In the genomic region with DNA sequence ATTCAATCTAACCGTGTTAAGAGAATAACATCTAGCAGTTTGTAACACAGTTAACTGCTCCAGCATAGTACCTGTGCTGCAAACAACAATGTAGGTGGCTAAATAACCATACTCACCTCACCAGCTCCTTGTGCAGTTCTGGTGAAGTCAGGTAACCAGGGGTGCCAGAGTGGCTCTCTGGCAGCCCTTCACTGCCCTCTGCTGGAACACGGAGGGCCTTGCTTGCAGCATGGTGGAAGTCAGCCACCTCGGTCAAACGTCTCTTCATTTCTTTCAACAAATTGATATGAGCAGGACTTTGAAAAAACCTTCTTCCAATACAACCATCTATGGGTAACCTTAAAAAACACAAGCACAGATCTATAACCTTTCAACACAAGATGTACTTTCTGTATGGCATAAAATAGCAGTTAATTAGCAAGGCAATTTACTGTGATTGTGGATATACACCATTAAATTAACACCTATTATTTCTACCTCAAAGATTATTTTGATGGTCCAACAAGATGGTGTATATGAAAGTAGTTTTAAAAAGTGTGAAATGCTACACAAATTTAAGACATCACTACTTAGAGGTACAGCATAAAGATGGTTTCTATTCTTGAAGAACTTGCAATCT, we compare ENCODE assay signal across 8 cellular contexts. TPM values are rescaled to one million over a fixed set of nuclear protein-coding genes. Genes with fewer than 3 reads are reported as not detected.
A peak's percentile ranks its signal among the peaks of the same experiment; 100 is the strongest.
DNase-seq lines count a peak whose midpoint lies in the region; ATAC-seq and TF ChIP-seq lines count a peak whose summit lies in the region.

No MANE protein-coding gene starts in this region.

- intact Hi-C loops in activated CD8-positive, alpha-beta T cell treated with anti-CD3 and anti-CD28 coated beads for 36 hours (cut with micrococcal nuclease): no loop called here

- H2AFZ ChIP-seq in neural cell (ENCODE audit: low read depth, low read length): no peak overlapping the region

- no peaks in the 10 kb centered on the region for H3F3A ChIP-seq in neural cell (ENCODE audit: insufficient read depth, low read length, poor library complexity, severe bottlenecking)

- peak; percentile 63 for ATAC-seq in HG02588 (IDR thresholded peaks at IDR 0.05; ENCODE audit: unreplicated experiment)
- ATAC-seq in activated CD8-positive, alpha-beta T cell treated with anti-CD3 and anti-CD28 coated beads for 36 hours: peak; percentile 94
- ATAC-seq in stimulated activated naive CD8-positive, alpha-beta T cell treated with anti-CD3 and anti-CD28 coated beads, Interleukin-15, amount 100 ng/mL, for 72 hours: peak; percentile 90

- no peaks in the 10 kb centered on the region for H3K4me1 ChIP-seq in endodermal cell (ENCODE audit: control insufficient read depth, insufficient read depth, low read length)

- H3K4me1 Mint-ChIP-seq in activated CD8-positive, alpha-beta T cell treated with anti-CD3 and anti-CD28 coated beads for 36 hours (ENCODE audit: low read depth): no peaks in the 10 kb centered on the region
- H3K4me1 Mint-ChIP-seq in endodermal cell: no peaks in the 10 kb centered on the region
- no peaks in the 10 kb centered on the region for H3K4me1 Mint-ChIP-seq in stimulated activated naive CD8-positive, alpha-beta T cell treated with anti-CD3 and anti-CD28 coated beads, Interleukin-15, amount 100 ng/mL, for 72 hours

- peak; percentile 71 for TF ChIP-seq RAD21 in neural cell (conservative IDR thresholded peaks at IDR 0.05)

- H3K36me3 ChIP-seq in endodermal cell (ENCODE audit: control insufficient read depth, insufficient read depth, low read length) (peaks cover 53% of the 10 kb centered on the region), neural cell (ENCODE audit: insufficient read depth, low read length) (no peaks in the 10 kb centered on the region)

- TF ChIP-seq EP300 in neural cell (conservative IDR thresholded peaks at IDR 0.05; ENCODE audit: poor library complexity, severe bottlenecking): no peak

- H3K27me3 Mint-ChIP-seq in activated CD8-positive, alpha-beta T cell treated with anti-CD3 and anti-CD28 coated beads for 36 hours: no peaks in the 10 kb centered on the region
- no peaks in the 10 kb centered on the region for H3K27me3 Mint-ChIP-seq in endodermal cell (ENCODE audit: insufficient read depth)
- no peaks in the 10 kb centered on the region for H3K27me3 Mint-ChIP-seq in stimulated activated naive CD8-positive, alpha-beta T cell treated with anti-CD3 and anti-CD28 coated beads, Interleukin-15, amount 100 ng/mL, for 72 hours

- no peaks in the 10 kb centered on the region for H3K79me2 ChIP-seq in neural cell (replicated peaks; ENCODE audit: insufficient read depth, low read length)

- H3K4me3 ChIP-seq in endodermal cell (ENCODE audit: low read length) (no peak overlapping the region), neural cell (ENCODE audit: low read length) (no peak overlapping the region)

- no peak overlapping the region for H3K27ac ChIP-seq in endodermal cell (ENCODE audit: low read depth, low read length)
- no peak overlapping the region for H3K27ac ChIP-seq in neural cell (ENCODE audit: low read length)

- peaks cover 29% of the 10 kb centered on the region for H3K36me3 Mint-ChIP-seq in activated CD8-positive, alpha-beta T cell treated with anti-CD3 and anti-CD28 coated beads for 36 hours (ENCODE audit: low read depth)
- peaks cover 68% of the 10 kb centered on the region for H3K36me3 Mint-ChIP-seq in endodermal cell (ENCODE audit: low read depth)

- H3K9me3 ChIP-seq in endodermal cell (ENCODE audit: control insufficient read depth, low read length): no peaks in the 10 kb centered on the region
- no peaks in the 10 kb centered on the region for H3K9me3 ChIP-seq in neural cell (ENCODE audit: low read length)

- no peak overlapping the region for H3K4me2 ChIP-seq in neural cell (ENCODE audit: low read length)

- H3K9ac ChIP-seq in endodermal cell (ENCODE audit: extremely low read depth, low read length, poor library complexity, severe bottlenecking): no peak overlapping the region
- H3K9ac ChIP-seq in neural cell (ENCODE audit: low read length): no peak overlapping the region

- no peaks in the 10 kb centered on the region for H3K9me3 Mint-ChIP-seq in activated CD8-positive, alpha-beta T cell treated with anti-CD3 and anti-CD28 coated beads for 36 hours
- H3K9me3 Mint-ChIP-seq in endodermal cell: no peaks in the 10 kb centered on the region
- no peaks in the 10 kb centered on the region for H3K9me3 Mint-ChIP-seq in stimulated activated naive CD8-positive, alpha-beta T cell treated with anti-CD3 and anti-CD28 coated beads, Interleukin-15, amount 100 ng/mL, for 72 hours

- 57 to 71% methylated on average over 4 of the region's 4 CpGs for WGBS in endodermal cell (ENCODE audit: insufficient coverage in 1 of 2, insufficient read length in 1 of 2), 2 experiments

- H3K27me3 ChIP-seq in endodermal cell (ENCODE audit: control insufficient read depth, insufficient read depth, low read length, poor library complexity, severe bottlenecking) (no peaks in the 10 kb centered on the region), neural cell (ENCODE audit: insufficient read depth, low read depth, low read length) (no peaks in the 10 kb centered on the region)

- DNase-seq in GM04503 (ENCODE audit: low read depth) (peak; percentile 3), NCI-H2196 treated with DMSO at 0.1 percent for 48 hours (lab: John Stamatoyannopoulos, UW; ENCODE audit: unreplicated experiment) (peak; percentile 13), endodermal cell (peak; percentile 89), dedifferentiated amniotic fluid mesenchymal stem cell (ENCODE audit: extremely low spot score) (no peak)
- DNase-seq in activated CD8-positive, alpha-beta T cell treated with anti-CD3 and anti-CD28 coated beads for 36 hours: peak; percentile 73
- peak; percentile 55 to 61 for DNase-seq in stimulated activated naive CD8-positive, alpha-beta T cell treated with anti-CD3 and anti-CD28 coated beads, Interleukin-15, amount 100 ng/mL, for 72 hours

- H3K9me2 ChIP-seq in neural cell (ENCODE audit: insufficient read depth, low read length): no peaks in the 10 kb centered on the region

- no peak overlapping the region for H3K4me3 Mint-ChIP-seq in activated CD8-positive, alpha-beta T cell treated with anti-CD3 and anti-CD28 coated beads for 36 hours
- H3K4me3 Mint-ChIP-seq in endodermal cell: no peak overlapping the region
- no peak overlapping the region for H3K4me3 Mint-ChIP-seq in stimulated activated naive CD8-positive, alpha-beta T cell treated with anti-CD3 and anti-CD28 coated beads, Interleukin-15, amount 100 ng/mL, for 72 hours

- H4K20me1 ChIP-seq in neural cell (ENCODE audit: insufficient read depth): no peaks in the 10 kb centered on the region

- no peak overlapping the region for H3K27ac Mint-ChIP-seq in activated CD8-positive, alpha-beta T cell treated with anti-CD3 and anti-CD28 coated beads for 36 hours
- no peak overlapping the region for H3K27ac Mint-ChIP-seq in endodermal cell
- H3K27ac Mint-ChIP-seq in stimulated activated naive CD8-positive, alpha-beta T cell treated with anti-CD3 and anti-CD28 coated beads, Interleukin-15, amount 100 ng/mL, for 72 hours: peak overlapping the region in 1 of 2 donors; percentile 66

- CTCF ChIA-PET in activated CD8-positive, alpha-beta T cell treated with anti-CD3 and anti-CD28 coated beads for 36 hours (lab: Charles Lee): interaction anchor here (0.6 to 5.8 kb wide), 24 partner anchors 9 to 290 kb away, joined by 3 to 60 read pairs (median 4); no protein-coding TSS in a partner anchor

- TF ChIP-seq CTCF in activated CD8-positive, alpha-beta T cell treated with anti-CD3 and anti-CD28 coated beads for 36 hours (IDR thresholded peaks at IDR 0.05): peak; percentile 88
- peak; percentile 92 for TF ChIP-seq CTCF in endodermal cell (conservative IDR thresholded peaks at IDR 0.05)
- peak; percentile 68 for TF ChIP-seq CTCF in neural cell (IDR thresholded peaks at IDR 0.05; ENCODE audit: poor library complexity, severe bottlenecking)

- POLR2A ChIA-PET in activated CD8-positive, alpha-beta T cell treated with anti-CD3 and anti-CD28 coated beads for 36 hours (lab: Charles Lee): no interaction called here

TF ChIP-seq in neural cell, 6 proteins besides CTCF, POLR2A, EP300 and RAD21:
- TF ChIP-seq REST (IDR thresholded peaks at IDR 0.05; ENCODE audit: borderline replicate concordance) (no peak), SMC3 (conservative IDR thresholded peaks at IDR 0.05; ENCODE audit: poor library complexity) (peak; percentile 75)

RNA-seq across cellular contexts. Expression of gene EPG5, which starts 56.6 kb away (rescaled TPM):
- total RNA-seq in activated CD8-positive, alpha-beta T cell treated with anti-CD3 and anti-CD28 coated beads for 36 hours: 10 to 100 TPM; 15.3 to 19.0 TPM
- 10 to 100 TPM; 25.6 to 28.6 TPM for total RNA-seq in endodermal cell
- 11.8 TPM for polyA plus RNA-seq in endodermal cell (2013, experiment 1 of 2)
- 10.8 TPM for polyA plus RNA-seq in endodermal cell (2013, experiment 2 of 2)
- 18.0 and 18.4 TPM in 2 replicates for polyA plus RNA-seq in neural cell
- 48.7 and 61.2 TPM in 2 replicates for polyA minus RNA-seq in neural cell
